In the genomic region with DNA sequence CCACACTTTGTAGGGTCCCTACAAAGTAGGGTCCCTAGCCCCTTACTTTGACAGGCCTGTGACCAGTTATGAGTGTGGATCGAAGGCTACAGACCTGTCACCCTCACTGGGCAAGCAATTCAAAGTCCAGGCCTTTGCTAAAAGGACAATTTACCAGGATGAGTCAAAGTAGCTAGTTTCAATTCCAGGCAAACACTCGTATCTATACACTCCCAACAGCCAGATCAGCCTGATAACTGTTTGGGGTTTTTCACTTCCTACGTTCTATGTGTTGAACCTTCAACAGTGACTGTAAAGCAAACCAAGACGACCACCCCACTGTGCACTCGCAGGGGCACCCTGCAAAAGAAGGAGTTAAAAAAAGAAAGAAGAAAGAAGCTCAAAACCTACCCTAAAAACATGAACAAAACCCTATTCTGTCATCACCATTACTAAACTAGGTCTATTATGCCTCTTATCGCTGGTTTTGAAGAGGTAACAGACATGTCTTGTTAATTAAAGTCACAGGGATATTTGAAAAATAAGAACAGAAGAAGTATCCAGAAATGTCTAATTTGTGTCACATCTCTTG, we compare ENCODE assay signal across 1 cellular context.
A peak's percentile ranks its signal among the peaks of the same experiment; 100 is the strongest.
TF ChIP-seq lines count a peak whose summit lies in the region.

No MANE protein-coding gene starts in this region.

TF ChIP-seq in K562, 482 proteins besides CTCF, POLR2A, EP300 and RAD21 (continued from another document):
- TF ChIP-seq HEY1 (CRISPR knock-in tag; IDR thresholded peaks at IDR 0.05; ENCODE audit: borderline replicate concordance) (0 out of 2 replicates have a peak, but pooled peaks have one; percentile 18), SMARCE1 (IDR thresholded peaks at IDR 0.05) (peak; percentile 92), SMAD4 (CRISPR knock-in tag; conservative IDR thresholded peaks at IDR 0.05) (0 out of 2 replicates have a peak, but pooled peaks have one; percentile 44), BCL6 (CRISPR knock-in tag; IDR thresholded peaks at IDR 0.05) (no peak), PTRF (tag; IDR thresholded peaks at IDR 0.05) (no peak), CTBP1 (IDR thresholded peaks at IDR 0.05; ENCODE audit: borderline replicate concordance) (peak; percentile 60; the same call in 1 of the 2 replicates), SMARCB1 (IDR thresholded peaks at IDR 0.05; ENCODE audit: insufficient read length, low read depth) (peak; percentile 33), MAZ (CRISPR knock-in tag; conservative IDR thresholded peaks at IDR 0.05 in 1 of 2, IDR thresholded peaks at IDR 0.05 in 1 of 2) (0 out of 4 replicates have a peak, but pooled peaks of 1 of the 2 experiments have one; percentile 2), SMARCA4 (IDR thresholded peaks at IDR 0.05) (peak; percentile 87), JUND (IDR thresholded peaks at IDR 0.05; ENCODE audit: borderline replicate concordance, low read depth, low read length) (peak; percentile 72; the same call in 1 of the 2 replicates), JUND (tag; IDR thresholded peaks at IDR 0.05; ENCODE audit: borderline replicate concordance, low read depth, low read length) (peak; percentile 30; the same call in 1 of the 3 replicates), DPF2 (IDR thresholded peaks at IDR 0.05) (peak; percentile 70), HDAC1 (IDR thresholded peaks at IDR 0.05) (0 out of 4 replicates have a peak, but pooled peaks of 1 of the 2 experiments have one; percentile 44), FOXK2 (conservative IDR thresholded peaks at IDR 0.05 in 1 of 2, IDR thresholded peaks at IDR 0.05 in 1 of 2; ENCODE audit: low read depth in 2 of 2) (peak in 1 of 2 experiments; percentile 11; a peak in 1 of 4 replicates), BCOR (IDR thresholded peaks at IDR 0.05) (0 out of 2 replicates have a peak, but pooled peaks have one; percentile 35), ELF1 (tag; IDR thresholded peaks at IDR 0.05) (peak; percentile 32; the same call in 1 of the 2 replicates), SMAD3 (CRISPR knock-in tag; conservative IDR thresholded peaks at IDR 0.05) (0 out of 2 replicates have a peak, but pooled peaks have one; percentile 47), HMGN3 (IDR thresholded peaks at IDR 0.05; ENCODE audit: borderline replicate concordance, extremely low read depth, insufficient read length, low read depth, low read length) (no peak), GABPA (tag; conservative IDR thresholded peaks at IDR 0.05; ENCODE audit: low read depth) (no peak), MIER1 (IDR thresholded peaks at IDR 0.05; ENCODE audit: low read depth) (no peak), ZNF408 (CRISPR knock-in tag; IDR thresholded peaks at IDR 0.05; ENCODE audit: low read depth) (no peak), TEAD4 (IDR thresholded peaks at IDR 0.05; ENCODE audit: low read length) (peak; percentile 56; the same call in 1 of the 2 replicates), TEAD4 (CRISPR knock-in tag; IDR thresholded peaks at IDR 0.05; ENCODE audit: borderline replicate concordance) (no peak), TAL1 (IDR thresholded peaks at IDR 0.05) (0 out of 2 replicates have a peak, but pooled peaks have one; percentile 15), ZSCAN32 (CRISPR knock-in tag; IDR thresholded peaks at IDR 0.05) (no peak), RCOR1 (IDR thresholded peaks at IDR 0.05; ENCODE audit: borderline replicate concordance in 1 of 2, low read depth in 2 of 2, low read length in 2 of 2) (0 out of 4 replicates have a peak, but pooled peaks of 1 of the 2 experiments have one; percentile 40), FOSL1 (tag; conservative IDR thresholded peaks at IDR 0.05) (peak; percentile 78), ARID1B (IDR thresholded peaks at IDR 0.05) (peak; percentile 82), NFXL1 (CRISPR knock-in tag; IDR thresholded peaks at IDR 0.05) (no peak)
- TF ChIP-seq, protein P1, sequence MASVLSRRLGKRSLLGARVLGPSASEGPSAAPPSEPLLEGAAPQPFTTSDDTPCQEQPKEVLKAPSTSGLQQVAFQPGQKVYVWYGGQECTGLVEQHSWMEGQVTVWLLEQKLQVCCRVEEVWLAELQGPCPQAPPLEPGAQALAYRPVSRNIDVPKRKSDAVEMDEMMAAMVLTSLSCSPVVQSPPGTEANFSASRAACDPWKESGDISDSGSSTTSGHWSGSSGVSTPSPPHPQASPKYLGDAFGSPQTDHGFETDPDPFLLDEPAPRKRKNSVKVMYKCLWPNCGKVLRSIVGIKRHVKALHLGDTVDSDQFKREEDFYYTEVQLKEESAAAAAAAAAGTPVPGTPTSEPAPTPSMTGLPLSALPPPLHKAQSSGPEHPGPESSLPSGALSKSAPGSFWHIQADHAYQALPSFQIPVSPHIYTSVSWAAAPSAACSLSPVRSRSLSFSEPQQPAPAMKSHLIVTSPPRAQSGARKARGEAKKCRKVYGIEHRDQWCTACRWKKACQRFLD (CRISPR knock-in tag; IDR thresholded peaks at IDR 0.05) = no peak
- TF ChIP-seq, protein P2, sequence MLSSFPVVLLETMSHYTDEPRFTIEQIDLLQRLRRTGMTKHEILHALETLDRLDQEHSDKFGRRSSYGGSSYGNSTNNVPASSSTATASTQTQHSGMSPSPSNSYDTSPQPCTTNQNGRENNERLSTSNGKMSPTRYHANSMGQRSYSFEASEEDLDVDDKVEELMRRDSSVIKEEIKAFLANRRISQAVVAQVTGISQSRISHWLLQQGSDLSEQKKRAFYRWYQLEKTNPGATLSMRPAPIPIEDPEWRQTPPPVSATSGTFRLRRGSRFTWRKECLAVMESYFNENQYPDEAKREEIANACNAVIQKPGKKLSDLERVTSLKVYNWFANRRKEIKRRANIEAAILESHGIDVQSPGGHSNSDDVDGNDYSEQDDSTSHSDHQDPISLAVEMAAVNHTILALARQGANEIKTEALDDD (IDR thresholded peaks at IDR 0.05) = peak; percentile 95
- TF ChIP-seq, protein P3, sequence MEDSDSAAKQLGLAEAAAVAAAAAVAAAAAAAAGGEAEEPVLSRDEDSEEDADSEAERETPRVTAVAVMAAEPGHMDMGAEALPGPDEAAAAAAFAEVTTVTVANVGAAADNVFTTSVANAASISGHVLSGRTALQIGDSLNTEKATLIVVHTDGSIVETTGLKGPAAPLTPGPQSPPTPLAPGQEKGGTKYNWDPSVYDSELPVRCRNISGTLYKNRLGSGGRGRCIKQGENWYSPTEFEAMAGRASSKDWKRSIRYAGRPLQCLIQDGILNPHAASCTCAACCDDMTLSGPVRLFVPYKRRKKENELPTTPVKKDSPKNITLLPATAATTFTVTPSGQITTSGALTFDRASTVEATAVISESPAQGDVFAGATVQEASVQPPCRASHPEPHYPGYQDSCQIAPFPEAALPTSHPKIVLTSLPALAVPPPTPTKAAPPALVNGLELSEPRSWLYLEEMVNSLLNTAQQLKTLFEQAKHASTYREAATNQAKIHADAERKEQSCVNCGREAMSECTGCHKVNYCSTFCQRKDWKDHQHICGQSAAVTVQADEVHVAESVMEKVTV (CRISPR knock-in tag; IDR thresholded peaks at IDR 0.05) = peak; percentile 9
- TF ChIP-seq, protein P4, sequence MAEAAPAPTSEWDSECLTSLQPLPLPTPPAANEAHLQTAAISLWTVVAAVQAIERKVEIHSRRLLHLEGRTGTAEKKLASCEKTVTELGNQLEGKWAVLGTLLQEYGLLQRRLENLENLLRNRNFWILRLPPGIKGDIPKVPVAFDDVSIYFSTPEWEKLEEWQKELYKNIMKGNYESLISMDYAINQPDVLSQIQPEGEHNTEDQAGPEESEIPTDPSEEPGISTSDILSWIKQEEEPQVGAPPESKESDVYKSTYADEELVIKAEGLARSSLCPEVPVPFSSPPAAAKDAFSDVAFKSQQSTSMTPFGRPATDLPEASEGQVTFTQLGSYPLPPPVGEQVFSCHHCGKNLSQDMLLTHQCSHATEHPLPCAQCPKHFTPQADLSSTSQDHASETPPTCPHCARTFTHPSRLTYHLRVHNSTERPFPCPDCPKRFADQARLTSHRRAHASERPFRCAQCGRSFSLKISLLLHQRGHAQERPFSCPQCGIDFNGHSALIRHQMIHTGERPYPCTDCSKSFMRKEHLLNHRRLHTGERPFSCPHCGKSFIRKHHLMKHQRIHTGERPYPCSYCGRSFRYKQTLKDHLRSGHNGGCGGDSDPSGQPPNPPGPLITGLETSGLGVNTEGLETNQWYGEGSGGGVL (CRISPR knock-in tag; IDR thresholded peaks at IDR 0.05) = no peak
- TF ChIP-seq, protein P5, sequence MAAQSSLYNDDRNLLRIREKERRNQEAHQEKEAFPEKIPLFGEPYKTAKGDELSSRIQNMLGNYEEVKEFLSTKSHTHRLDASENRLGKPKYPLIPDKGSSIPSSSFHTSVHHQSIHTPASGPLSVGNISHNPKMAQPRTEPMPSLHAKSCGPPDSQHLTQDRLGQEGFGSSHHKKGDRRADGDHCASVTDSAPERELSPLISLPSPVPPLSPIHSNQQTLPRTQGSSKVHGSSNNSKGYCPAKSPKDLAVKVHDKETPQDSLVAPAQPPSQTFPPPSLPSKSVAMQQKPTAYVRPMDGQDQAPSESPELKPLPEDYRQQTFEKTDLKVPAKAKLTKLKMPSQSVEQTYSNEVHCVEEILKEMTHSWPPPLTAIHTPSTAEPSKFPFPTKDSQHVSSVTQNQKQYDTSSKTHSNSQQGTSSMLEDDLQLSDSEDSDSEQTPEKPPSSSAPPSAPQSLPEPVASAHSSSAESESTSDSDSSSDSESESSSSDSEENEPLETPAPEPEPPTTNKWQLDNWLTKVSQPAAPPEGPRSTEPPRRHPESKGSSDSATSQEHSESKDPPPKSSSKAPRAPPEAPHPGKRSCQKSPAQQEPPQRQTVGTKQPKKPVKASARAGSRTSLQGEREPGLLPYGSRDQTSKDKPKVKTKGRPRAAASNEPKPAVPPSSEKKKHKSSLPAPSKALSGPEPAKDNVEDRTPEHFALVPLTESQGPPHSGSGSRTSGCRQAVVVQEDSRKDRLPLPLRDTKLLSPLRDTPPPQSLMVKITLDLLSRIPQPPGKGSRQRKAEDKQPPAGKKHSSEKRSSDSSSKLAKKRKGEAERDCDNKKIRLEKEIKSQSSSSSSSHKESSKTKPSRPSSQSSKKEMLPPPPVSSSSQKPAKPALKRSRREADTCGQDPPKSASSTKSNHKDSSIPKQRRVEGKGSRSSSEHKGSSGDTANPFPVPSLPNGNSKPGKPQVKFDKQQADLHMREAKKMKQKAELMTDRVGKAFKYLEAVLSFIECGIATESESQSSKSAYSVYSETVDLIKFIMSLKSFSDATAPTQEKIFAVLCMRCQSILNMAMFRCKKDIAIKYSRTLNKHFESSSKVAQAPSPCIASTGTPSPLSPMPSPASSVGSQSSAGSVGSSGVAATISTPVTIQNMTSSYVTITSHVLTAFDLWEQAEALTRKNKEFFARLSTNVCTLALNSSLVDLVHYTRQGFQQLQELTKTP (IDR thresholded peaks at IDR 0.05; ENCODE audit: low read depth in 1 of 2, partially characterized antibody in 2 of 2) = peak in 1 of 2 experiments; percentile 18
- TF ChIP-seq, protein P6, sequence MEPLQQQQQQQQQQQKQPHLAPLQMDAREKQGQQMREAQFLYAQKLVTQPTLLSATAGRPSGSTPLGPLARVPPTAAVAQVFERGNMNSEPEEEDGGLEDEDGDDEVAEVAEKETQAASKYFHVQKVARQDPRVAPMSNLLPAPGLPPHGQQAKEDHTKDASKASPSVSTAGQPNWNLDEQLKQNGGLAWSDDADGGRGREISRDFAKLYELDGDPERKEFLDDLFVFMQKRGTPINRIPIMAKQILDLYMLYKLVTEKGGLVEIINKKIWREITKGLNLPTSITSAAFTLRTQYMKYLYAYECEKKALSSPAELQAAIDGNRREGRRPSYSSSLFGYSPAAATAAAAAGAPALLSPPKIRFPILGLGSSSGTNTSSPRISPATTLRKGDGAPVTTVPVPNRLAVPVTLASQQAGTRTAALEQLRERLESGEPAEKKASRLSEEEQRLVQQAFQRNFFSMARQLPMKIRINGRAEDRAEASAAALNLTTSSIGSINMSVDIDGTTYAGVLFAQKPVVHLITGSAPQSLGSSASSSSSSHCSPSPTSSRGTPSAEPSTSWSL (CRISPR knock-in tag; IDR thresholded peaks at IDR 0.05; ENCODE audit: borderline replicate concordance) = no peak
- TF ChIP-seq, protein P7, sequence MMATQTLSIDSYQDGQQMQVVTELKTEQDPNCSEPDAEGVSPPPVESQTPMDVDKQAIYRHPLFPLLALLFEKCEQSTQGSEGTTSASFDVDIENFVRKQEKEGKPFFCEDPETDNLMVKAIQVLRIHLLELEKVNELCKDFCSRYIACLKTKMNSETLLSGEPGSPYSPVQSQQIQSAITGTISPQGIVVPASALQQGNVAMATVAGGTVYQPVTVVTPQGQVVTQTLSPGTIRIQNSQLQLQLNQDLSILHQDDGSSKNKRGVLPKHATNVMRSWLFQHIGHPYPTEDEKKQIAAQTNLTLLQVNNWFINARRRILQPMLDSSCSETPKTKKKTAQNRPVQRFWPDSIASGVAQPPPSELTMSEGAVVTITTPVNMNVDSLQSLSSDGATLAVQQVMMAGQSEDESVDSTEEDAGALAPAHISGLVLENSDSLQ (IDR thresholded peaks at IDR 0.05) = 0 out of 2 replicates have a peak, but pooled peaks have one; percentile 10
- TF ChIP-seq, protein P8, sequence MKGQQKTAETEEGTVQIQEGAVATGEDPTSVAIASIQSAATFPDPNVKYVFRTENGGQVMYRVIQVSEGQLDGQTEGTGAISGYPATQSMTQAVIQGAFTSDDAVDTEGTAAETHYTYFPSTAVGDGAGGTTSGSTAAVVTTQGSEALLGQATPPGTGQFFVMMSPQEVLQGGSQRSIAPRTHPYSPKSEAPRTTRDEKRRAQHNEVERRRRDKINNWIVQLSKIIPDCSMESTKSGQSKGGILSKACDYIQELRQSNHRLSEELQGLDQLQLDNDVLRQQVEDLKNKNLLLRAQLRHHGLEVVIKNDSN (CRISPR knock-in tag; IDR thresholded peaks at IDR 0.05) = no peak
TF ChIP-seq in K562: peak in this region for 29.
